ENCODE assay signal across 21 cellular contexts in the genomic region with DNA sequence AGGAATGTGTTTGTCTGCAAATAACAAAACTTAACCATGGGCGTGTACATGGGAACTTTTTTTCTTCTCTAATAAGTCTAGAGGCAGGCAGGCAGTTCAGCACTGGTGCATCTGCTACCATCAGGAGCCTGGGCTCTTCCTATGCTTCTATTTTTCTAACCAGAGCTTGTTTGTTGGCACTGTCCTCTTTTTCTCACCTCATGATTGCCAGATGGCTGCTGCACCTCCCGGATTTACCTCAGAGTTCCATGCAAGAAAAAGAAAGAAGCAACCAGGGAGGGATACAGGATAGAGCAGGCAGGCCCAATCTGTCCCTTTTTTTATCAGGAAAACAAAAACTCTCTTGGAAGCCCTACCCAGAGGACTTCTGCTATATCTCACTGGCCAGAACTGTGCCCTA.
"Had no signal": no experiment of that assay in that cellular context is flagged by ENCODE, and none has a peak within 500 bp of the region (broad histone marks: within the 10 kb centered on the region; RNA-seq: fewer than 3 reads in every experiment).

No MANE protein-coding gene starts in this region.

- H3K9me3 ChIP-seq: gastroesophageal sphincter, right lobe of liver, stomach, testis, vagina had no signal

- DNase-seq: activated CD4-positive, alpha-beta memory T cell treated with anti-CD3 and anti-CD28 coated beads, Interleukin-2, amount 10 ng/mL, durations not matched to agents 7 days and 5 days; activated CD4-positive, alpha-beta T cell treated with anti-CD3 and anti-CD28 coated beads, Interleukin-2, amount 10 ng/mL, durations not matched to agents 24 days and 14 days; activated CD8-positive, alpha-beta memory T cell treated with anti-CD3 and anti-CD28 coated beads, Interleukin-2, amount 10 ng/mL, durations not matched to agents 7 days and 5 days; activated T-cell treated with anti-CD3 and anti-CD28 coated beads, Interleukin-2, amount 50 U/mL, for 1 hour; central memory CD4-positive, alpha-beta T cell; head of caudate nucleus; left colon; naive thymus-derived CD4-positive, alpha-beta T cell; right lobe of liver; stimulated activated CD4-positive, alpha-beta T cell treated with anti-CD3 and anti-CD28 coated beads, Interleukin-1b, Interleukin-23, amount 100 ng/mL, for 48 hours; stomach; testis; trophoblast cell had no signal

- ATAC-seq: activated CD4-positive, CD25-positive, alpha-beta regulatory T cell treated with anti-CD3 and anti-CD28 coated beads, Interleukin-2, amount 50 U/mL, for 24 hours; activated CD8-positive, alpha-beta memory T cell treated with anti-CD3 and anti-CD28 coated beads, Interleukin-2, amount 10 ng/mL, durations not matched to agents 7 days and 5 days; gastroesophageal sphincter; left colon; naive thymus-derived CD4-positive, alpha-beta T cell; right lobe of liver; stimulated activated effector memory CD8-positive, alpha-beta T cell treated with anti-CD3 and anti-CD28 coated beads, Interleukin-12 subunit alpha, Interleukin-12 subunit beta, amount 100 ng/mL, for 72 hours had no signal

- H3K4me1 ChIP-seq: right lobe of liver, vagina had no signal

- H3K27me3 ChIP-seq: gastroesophageal sphincter, right lobe of liver, stomach, testis, vagina had no signal

- H3K4me3 ChIP-seq: coronary artery, gastroesophageal sphincter, lung, right lobe of liver, skin epidermis, stomach, testis, vagina had no signal

- H3K36me3 ChIP-seq: gastroesophageal sphincter, right lobe of liver, stomach, vagina had no signal

- H3K27ac ChIP-seq: coronary artery, epithelial cell of prostate, right lobe of liver, skin epidermis, stomach, testis, vagina had no signal
